ENCODE assay signal across 22 cellular contexts in the genomic region with DNA sequence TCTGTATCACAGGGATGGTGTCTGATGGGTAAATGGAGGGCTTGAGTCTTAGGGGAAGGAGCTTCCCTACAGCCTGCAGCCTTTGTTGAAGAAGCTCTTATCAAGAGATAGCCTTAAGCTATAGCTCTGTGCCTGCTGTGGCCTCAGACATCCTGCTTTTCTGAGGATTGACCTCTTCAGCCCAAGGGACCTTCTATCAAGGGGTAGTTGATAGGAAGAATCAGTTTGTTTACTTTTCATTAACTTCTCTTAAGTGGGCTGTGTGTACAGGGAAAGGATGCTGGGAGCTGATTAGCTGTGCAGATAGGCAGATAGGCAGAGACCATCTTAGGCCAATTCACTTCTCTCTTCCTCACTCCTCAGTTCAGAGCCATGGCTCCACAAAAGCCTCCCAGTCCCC.
"Had no signal": no experiment of that assay in that cellular context is flagged by ENCODE, and none has a peak within 500 bp of the region (broad histone marks: within the 10 kb centered on the region; RNA-seq: fewer than 3 reads in every experiment).

No MANE protein-coding gene starts in this region.

- H3K4me3 ChIP-seq: esophagus muscularis mucosa, gastroesophageal sphincter, heart right ventricle, left lung, right lobe of liver, smooth muscle cell, testis, tibial artery had no signal

- H3K27ac ChIP-seq: esophagus muscularis mucosa, foreskin keratinocyte, gastroesophageal sphincter, heart right ventricle, left lung, parathyroid adenoma, right lobe of liver, testis, tibial artery had no signal

- H3K4me1 ChIP-seq: parathyroid adenoma, testis had no signal

- ATAC-seq: foreskin keratinocyte; gastroesophageal sphincter; heart right ventricle; left cardiac atrium; left lung; naive thymus-derived CD8-positive, alpha-beta T cell had no signal

- DNase-seq: cerebellar nuclear complex; effector CD8-positive, alpha-beta T cell; foreskin keratinocyte; heart right ventricle; hippocampal formation; left cardiac atrium; left lung; mesenchymal stem cell; naive thymus-derived CD8-positive, alpha-beta T cell; stimulated activated CD4-positive, alpha-beta T cell treated with anti-CD3 and anti-CD28 coated beads, Interleukin-12 subunit alpha, Interleukin-12 subunit beta, amount 100 ng/mL, for 4 hours; stimulated activated CD4-positive, alpha-beta T cell treated with anti-CD3 and anti-CD28 coated beads, Interleukin-1b, Interleukin-23, amount 100 ng/mL, for 48 hours; stimulated activated CD4-positive, alpha-beta T cell treated with anti-CD3 and anti-CD28 coated beads, Interleukin-4, amount 100 ng/mL, for 1 hour; stimulated activated CD8-positive, alpha-beta memory T cell treated with anti-CD3 and anti-CD28 coated beads, Interleukin-4, amount 100 ng/mL, for 48 hours; stimulated activated naive CD4-positive, alpha-beta T cell treated with Interleukin-2 at 50 U/mL for 16 hours; substantia nigra; testis; tibial artery had no signal

- H3K36me3 ChIP-seq: esophagus muscularis mucosa, gastroesophageal sphincter, heart right ventricle, left lung, right lobe of liver, tibial artery had no signal

- H3K9me3 ChIP-seq: esophagus muscularis mucosa, gastroesophageal sphincter, heart right ventricle, left lung, right lobe of liver, testis, tibial artery had no signal
